ENCODE assay signal across 1 cellular context in the genomic region with DNA sequence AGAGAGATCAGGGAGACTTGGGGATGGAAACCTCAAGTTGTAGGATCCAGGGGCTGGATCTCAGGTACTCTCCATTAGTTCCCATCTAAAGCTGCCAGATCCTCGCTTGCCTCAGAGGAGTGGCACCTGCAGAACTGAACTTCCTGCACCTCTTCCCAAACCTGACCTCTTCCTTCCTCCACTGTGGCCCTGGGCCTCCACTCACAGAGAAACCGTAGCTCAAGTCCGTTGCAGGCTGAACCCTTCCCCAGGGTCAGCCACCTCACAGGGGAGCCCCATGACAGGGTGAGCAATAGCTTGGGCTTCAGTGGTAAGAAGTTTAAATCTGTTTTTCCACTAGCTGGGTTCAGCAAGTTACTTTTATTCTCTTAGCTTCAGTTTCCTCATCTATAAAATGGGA.
TF ChIP-seq lines count a peak whose summit lies in the region.

No MANE protein-coding gene starts in this region.

TF ChIP-seq in GM12878, 131 proteins besides CTCF, POLR2A, EP300 and RAD21:
- TF ChIP-seq NRF1 (conservative IDR thresholded peaks at IDR 0.05; ENCODE audit: low read depth, low read length) (no peak), LARP7 (IDR thresholded peaks at IDR 0.05) (no peak), ZNF622 (IDR thresholded peaks at IDR 0.05) (no peak), POU2F2 (IDR thresholded peaks at IDR 0.05; ENCODE audit: borderline replicate concordance, low read depth, low read length) (no peak), FOXK2 (IDR thresholded peaks at IDR 0.05) (no peak), ETV6 (conservative IDR thresholded peaks at IDR 0.05 in 1 of 2, IDR thresholded peaks at IDR 0.05 in 1 of 2; ENCODE audit: borderline replicate concordance in 1 of 2, low read depth in 1 of 2) (no peak), WRNIP1 (IDR thresholded peaks at IDR 0.05; ENCODE audit: borderline replicate concordance, low read depth, low read length) (no peak)
